ENCODE assay signal across 11 cellular contexts in genomic region chr10:88254091-88254490, GRCh38.
DNase-seq lines count a peak whose midpoint lies in the region; ATAC-seq, FAIRE-seq and TF ChIP-seq lines count a peak whose summit lies in the region.
"Had no signal": no experiment of that assay in that cellular context is flagged by ENCODE, and none has a peak within 500 bp of the region (broad histone marks: within the 10 kb centered on the region; RNA-seq: fewer than 3 reads in every experiment).

No MANE protein-coding gene starts in this region.

- H3K9me3 ChIP-seq in A549: no peaks in the 10 kb centered on the region
- no peaks in the 10 kb centered on the region for H3K9me3 ChIP-seq in SJSA1 (replicated peaks)

- H3K4me1 ChIP-seq in A549 (peaks cover 19% of the 10 kb centered on the region), SJSA1 (replicated peaks) (peaks cover 13% of the 10 kb centered on the region)

- H3K27me3 ChIP-seq in SJSA1 (replicated peaks): no peaks in the 10 kb centered on the region

- POLR2A ChIA-PET in A549 (lab: Yijun Ruan, JAX): interaction anchor here (0.6 kb wide), 1 partner anchor 1232 kb away, joined by 5 read pairs; no protein-coding TSS in a partner anchor

- peak; percentile 94; a peak in 5 of 6 replicates for ATAC-seq in A549
- peak; percentile 69 for ATAC-seq in GM21619 (IDR thresholded peaks at IDR 0.05; ENCODE audit: unreplicated experiment)
- ATAC-seq in effector memory CD8-positive, alpha-beta T cell (replicated peaks): no peak
- no peak for ATAC-seq in HG03139 (IDR thresholded peaks at IDR 0.05; ENCODE audit: unreplicated experiment)
- ATAC-seq: left colon had no signal

- no peak for TF ChIP-seq POLR2A in A549 (IDR thresholded peaks at IDR 0.05; ENCODE audit: low read length)

- H3K27ac ChIP-seq in A549: peak overlapping the region; percentile 26 to 74; a peak in 4 of 6 replicates
- H3K27ac ChIP-seq in SJSA1: no peak overlapping the region

- DNase-seq in A549 (ENCODE audit: low read depth in 1 of 2, low spot score in 1 of 2) (peak; percentile 58 to 61), SJSA1 (ENCODE audit: low read depth in 1 of 2, low spot score in 2 of 2) (peak; percentile 42 to 52), fibroblast of villous mesenchyme (ENCODE audit: low read depth) (peak; percentile 69), NCI-H82 treated with DMSO at 0.1 percent for 48 hours (lab: John Stamatoyannopoulos, UW; ENCODE audit: unreplicated experiment) (no peak)
- no peak for DNase-seq in effector memory CD8-positive, alpha-beta T cell
- no peak for DNase-seq in stimulated activated CD4-positive, alpha-beta T cell treated with anti-CD3 and anti-CD28 coated beads, Interleukin-2, amount 100 ng/mL, for 48 hours
- DNase-seq: activated gamma-delta T cell, left colon had no signal

- no peak overlapping the region for H3K4me3 Mint-ChIP-seq in effector memory CD8-positive, alpha-beta T cell

- TF ChIP-seq EP300 in A549 (IDR thresholded peaks at IDR 0.05): no peak

- no peak; a peak in 3 of 5 replicates for TF ChIP-seq RAD21 in A549 (conservative IDR thresholded peaks at IDR 0.05 in 1 of 2, IDR thresholded peaks at IDR 0.05 in 1 of 2)

- no peak for FAIRE-seq in A549 (lab: Jason Lieb, UNC)
- FAIRE-seq: D721Med had no signal

- no peaks in the 10 kb centered on the region for H3K27me3 Mint-ChIP-seq in effector memory CD8-positive, alpha-beta T cell

- CTCF ChIA-PET in A549 (lab: Yijun Ruan, JAX): interaction anchor here (1.0 to 1.5 kb wide), 2 partner anchors 13 to 15 kb away, joined by 3 to 4 read pairs; no protein-coding TSS in a partner anchor

- H3K9me3 Mint-ChIP-seq in effector memory CD8-positive, alpha-beta T cell: no peaks in the 10 kb centered on the region

- H3K4me2 ChIP-seq in A549: peak overlapping the region; percentile 70

- TF ChIP-seq CTCF in A549 (IDR thresholded peaks at IDR 0.05) (no peak), fibroblast of villous mesenchyme (IDR thresholded peaks at IDR 0.05; ENCODE audit: insufficient read depth, low read depth, low read length) (no peak)

- H3K36me3 ChIP-seq in SJSA1: no peaks in the 10 kb centered on the region

- no peak overlapping the region for H3K4me3 ChIP-seq in A549
- no peak overlapping the region for H3K4me3 ChIP-seq in SJSA1
- H3K4me3 ChIP-seq in fibroblast of villous mesenchyme (ENCODE audit: low read depth, low read length): no peak overlapping the region

- peaks cover 0 to 4% of the 10 kb centered on the region in 2 donors for H3K4me1 Mint-ChIP-seq in effector memory CD8-positive, alpha-beta T cell (ENCODE audit: low read depth in 2 of 2)

- WGBS in A549 (ENCODE audit: missing lambda C conversion rate): 6% methylated on average over 1 of the region's 1 CpG

- no peaks in the 10 kb centered on the region for H3K36me3 Mint-ChIP-seq in effector memory CD8-positive, alpha-beta T cell (ENCODE audit: insufficient read depth)

- peak overlapping the region in 1 of 2 donors; percentile 1 for H3K27ac Mint-ChIP-seq in effector memory CD8-positive, alpha-beta T cell

TF ChIP-seq in A549, 52 proteins besides CTCF, POLR2A, EP300 and RAD21:
- TF ChIP-seq, protein P1, sequence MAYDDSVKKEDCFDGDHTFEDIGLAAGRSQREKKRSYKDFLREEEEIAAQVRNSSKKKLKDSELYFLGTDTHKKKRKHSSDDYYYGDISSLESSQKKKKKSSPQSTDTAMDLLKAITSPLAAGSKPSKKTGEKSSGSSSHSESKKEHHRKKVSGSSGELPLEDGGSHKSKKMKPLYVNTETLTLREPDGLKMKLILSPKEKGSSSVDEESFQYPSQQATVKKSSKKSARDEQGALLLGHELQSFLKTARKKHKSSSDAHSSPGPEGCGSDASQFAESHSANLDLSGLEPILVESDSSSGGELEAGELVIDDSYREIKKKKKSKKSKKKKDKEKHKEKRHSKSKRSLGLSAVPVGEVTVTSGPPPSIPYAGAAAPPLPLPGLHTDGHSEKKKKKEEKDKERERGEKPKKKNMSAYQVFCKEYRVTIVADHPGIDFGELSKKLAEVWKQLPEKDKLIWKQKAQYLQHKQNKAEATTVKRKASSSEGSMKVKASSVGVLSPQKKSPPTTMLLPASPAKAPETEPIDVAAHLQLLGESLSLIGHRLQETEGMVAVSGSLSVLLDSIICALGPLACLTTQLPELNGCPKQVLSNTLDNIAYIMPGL (CRISPR knock-in tag; IDR thresholded peaks at IDR 0.05; ENCODE audit: borderline replicate concordance): no peak
- no peak for TF ChIP-seq BHLHE40 (IDR thresholded peaks at IDR 0.05; ENCODE audit: low read depth, low read length)
- peak; percentile 78 for TF ChIP-seq JUNB (IDR thresholded peaks at IDR 0.05)
- TF ChIP-seq MAX (IDR thresholded peaks at IDR 0.05): 0 out of 2 replicates have a peak, but pooled peaks have one; percentile 26
- TF ChIP-seq RCOR1 (IDR thresholded peaks at IDR 0.05; ENCODE audit: low read depth, low read length): no peak
- peak; percentile 19; the same call in 1 of the 3 replicates for TF ChIP-seq SMC3 (IDR thresholded peaks at IDR 0.05)
- TF ChIP-seq GATA3 (IDR thresholded peaks at IDR 0.05; ENCODE audit: borderline replicate concordance): peak; percentile 59; the same call in 1 of the 2 replicates
- TF ChIP-seq HOXB13 (CRISPR knock-in tag; IDR thresholded peaks at IDR 0.05; ENCODE audit: low read depth): no peak
- peak in 1 of 2 experiments; percentile 65; a peak in 1 of 4 replicates for TF ChIP-seq CEBPB (IDR thresholded peaks at IDR 0.05)
- peak; percentile 79; the same call in 1 of the 2 replicates for TF ChIP-seq FOSL2 (IDR thresholded peaks at IDR 0.05)
- TF ChIP-seq FOSL2 (CRISPR knock-in tag; IDR thresholded peaks at IDR 0.05): peak; percentile 86
- TF ChIP-seq ZC3H11A (IDR thresholded peaks at IDR 0.05): no peak
- TF ChIP-seq JUN (IDR thresholded peaks at IDR 0.05): no peak
- TF ChIP-seq POLR2AphosphoS2 (conservative IDR thresholded peaks at IDR 0.05; ENCODE audit: low read length): no peak
- TF ChIP-seq FOXS1 (CRISPR knock-in tag; IDR thresholded peaks at IDR 0.05): no peak

Comparison
In these comparisons a context has a peak if more than half of its experiments do, and no peak if none do; other contexts are left out.
1. ATAC-seq: peak in A549 (2 of 2) and GM21619 (single experiment); none in effector memory CD8-positive, alpha-beta T cell (single experiment) and HG03139 (single experiment).
2. DNase-seq: peak in A549 (2 of 2), SJSA1 (2 of 2) and fibroblast of villous mesenchyme (single experiment); none in effector memory CD8-positive, alpha-beta T cell (0 of 3), stimulated activated CD4-positive, alpha-beta T cell treated with anti-CD3 and anti-CD28 coated beads, Interleukin-2, amount 100 ng/mL, for 48 hours (0 of 2) and NCI-H82 treated with DMSO at 0.1 percent for 48 hours (single experiment).